Comparison of ENCODE assay signal across 8 cellular contexts in the genomic region with DNA sequence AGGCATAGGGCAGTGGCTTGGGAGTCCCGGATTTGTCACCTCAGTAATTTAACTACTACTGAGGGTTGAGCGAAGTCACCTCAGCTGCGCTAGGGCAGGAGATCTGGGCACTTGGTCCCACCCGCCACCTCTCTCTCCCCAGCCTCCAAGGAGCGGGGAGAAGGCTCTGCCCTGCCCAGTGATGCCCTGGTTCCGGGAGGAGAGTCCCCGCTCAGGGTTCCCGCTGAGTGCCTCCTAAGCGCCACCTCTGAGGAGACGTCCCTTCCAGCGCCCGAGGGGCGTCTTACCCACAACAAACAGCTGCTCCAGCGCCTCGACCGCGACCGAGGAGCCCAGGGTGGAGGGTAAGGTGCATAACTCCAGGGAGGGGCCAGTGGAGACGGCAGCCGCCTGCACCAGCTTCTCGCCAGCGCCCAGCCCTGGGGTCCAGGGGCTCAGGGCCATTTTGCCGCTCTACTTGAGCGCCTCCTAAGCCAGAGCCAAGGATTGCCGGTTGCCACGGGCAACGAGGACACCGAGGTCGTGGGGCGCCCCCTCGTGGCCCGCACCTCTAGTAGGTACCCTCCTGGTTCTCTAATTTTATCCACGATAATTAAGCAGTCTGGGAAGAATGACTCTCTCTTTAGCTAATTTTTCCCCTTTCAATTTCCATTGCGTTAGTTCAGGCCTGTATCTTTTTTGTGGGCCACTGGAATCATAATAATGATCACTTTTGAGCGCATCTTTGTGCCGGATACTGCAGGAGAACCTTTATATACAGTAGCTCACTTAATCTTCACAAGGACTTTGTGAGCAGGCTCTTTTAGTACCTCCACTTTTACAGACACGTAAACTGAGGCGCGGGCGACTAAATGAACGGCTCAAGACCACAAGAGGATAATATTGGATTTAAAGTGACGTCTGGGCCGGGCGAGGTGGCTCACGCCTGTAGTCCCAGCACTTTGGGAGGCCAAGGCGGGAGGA. TPM values are rescaled to one million over a fixed set of nuclear protein-coding genes. Genes with fewer than 3 reads are reported as not detected.
DNase-seq lines count a peak whose midpoint lies in the region; ATAC-seq lines count a peak whose summit lies in the region.

A gene (minus strand): TSS at position 481 of the 963 bp plus-strand sequence. CDS start 37 bp downstream, at position 444.

- peak within 1 kb of the TSS; percentile 83 for H2BK5ac ChIP-seq in neuronal stem cell (ENCODE audit: low read length)

- H4K91ac ChIP-seq in neuronal stem cell (ENCODE audit: low read depth, low read length, poor library complexity): no peak within 1 kb of the TSS

- H2AK5ac ChIP-seq in neuronal stem cell (ENCODE audit: low read depth, low read length): no peak within 1 kb of the TSS

- H3K14ac ChIP-seq in neuronal stem cell (ENCODE audit: low read length): peak within 1 kb of the TSS; percentile 90

- H3K4me1 ChIP-seq in HUES64 (ENCODE audit: insufficient read depth, low read length): no peaks in the 10 kb centered on the region
- H3K4me1 ChIP-seq in neuronal stem cell (ENCODE audit: control insufficient read depth in 2 of 2, insufficient read depth in 1 of 2, low read depth in 1 of 2, low read length in 2 of 2): no peaks in the 10 kb centered on the region
- no peaks in the 10 kb centered on the region for H3K4me1 ChIP-seq in stomach smooth muscle (ENCODE audit: control insufficient read depth, insufficient read depth, low read length)

- peaks cover 3% of the 10 kb centered on the region for H3K27me3 ChIP-seq in HUES64 (ENCODE audit: insufficient read depth, low read length)
- no peaks in the 10 kb centered on the region for H3K27me3 ChIP-seq in neuronal stem cell (ENCODE audit: control insufficient read depth in 3 of 3, insufficient read depth in 3 of 3, low read depth in 1 of 3, low read length in 3 of 3)
- H3K27me3 ChIP-seq in stomach smooth muscle (ENCODE audit: control insufficient read depth in 1 of 2, insufficient read depth in 2 of 2, low read length in 2 of 2): peaks cover 5 to 20% of the 10 kb centered on the region in 2 donors

- DNase-seq in DMS 273 (lab: John Stamatoyannopoulos, UW; ENCODE audit: unreplicated experiment) (peak; percentile 98), RPMI7951 (ENCODE audit: low read depth) (peak; percentile 69), activated gamma-delta T cell (lab: John Stamatoyannopoulos, UW) (peak; percentile 50), germinal center (ENCODE audit: low spot score) (peak; percentile 78), neuronal stem cell (ENCODE audit: low spot score) (peak; percentile 88)

- H3K4me3 ChIP-seq in HUES64 (ENCODE audit: low read length): peak within 1 kb of the TSS; percentile 86
- H3K4me3 ChIP-seq in neuronal stem cell (ENCODE audit: low read length in 2 of 2): peak within 1 kb of the TSS; percentile 14 to 85
- peak within 1 kb of the TSS; percentile 31 to 64 for H3K4me3 ChIP-seq in stomach smooth muscle (ENCODE audit: low read length in 2 of 2)

- peak within 1 kb of the TSS; percentile 98 for H3K18ac ChIP-seq in neuronal stem cell (ENCODE audit: low read length)

- H3K27ac ChIP-seq in HUES64 (ENCODE audit: low read depth, low read length): no peak within 1 kb of the TSS
- no peak within 1 kb of the TSS for H3K27ac ChIP-seq in neuronal stem cell (replicated peaks; ENCODE audit: low read length)
- no peak within 1 kb of the TSS for H3K27ac ChIP-seq in stomach smooth muscle (ENCODE audit: low read length)

- H3K36me3 ChIP-seq in HUES64 (ENCODE audit: insufficient read depth, low read length) (no peaks in the 10 kb centered on the region), neuronal stem cell (replicated peaks in 1 of 2; ENCODE audit: control insufficient read depth in 2 of 2, insufficient read depth in 2 of 2, low read length in 2 of 2) (no peaks in the 10 kb centered on the region), stomach smooth muscle (ENCODE audit: control insufficient read depth in 2 of 2, insufficient read depth in 2 of 2, low read length in 2 of 2) (no peaks in the 10 kb centered on the region)

- H3K79me1 ChIP-seq in neuronal stem cell (ENCODE audit: low read depth, low read length): no peaks in the 10 kb centered on the region

- 23% methylated on average over 46 of the region's 46 CpGs for WGBS in HUES64
- WGBS in neuronal stem cell (ENCODE audit: extremely low coverage in 2 of 2, insufficient read length in 2 of 2, insufficient replicate concordance in 1 of 2), 2 donors: no CpG with 5 or more reads among the region's 46 CpGs

- H3K9ac ChIP-seq in HUES64 (ENCODE audit: low read depth, low read length) (peak within 1 kb of the TSS; percentile 81), neuronal stem cell (ENCODE audit: low read depth, low read length, poor library complexity) (peak within 1 kb of the TSS; percentile 83), stomach smooth muscle (ENCODE audit: low read length in 2 of 2) (no peak within 1 kb of the TSS)

- peak within 1 kb of the TSS; percentile 99 for H2BK15ac ChIP-seq in neuronal stem cell (ENCODE audit: low read length)

- H3K4me2 ChIP-seq in neuronal stem cell (ENCODE audit: insufficient read depth, low read length, poor library complexity, severe bottlenecking): peak within 1 kb of the TSS; percentile 99

- H2BK120ac ChIP-seq in neuronal stem cell (ENCODE audit: low read depth, low read length): no peak within 1 kb of the TSS

- peak; percentile 96 for ATAC-seq in GM21515 (IDR thresholded peaks at IDR 0.05; ENCODE audit: unreplicated experiment)

- no peak within 1 kb of the TSS for H3K4ac ChIP-seq in neuronal stem cell (ENCODE audit: low read length)

- peak within 1 kb of the TSS; percentile 98 for H2BK12ac ChIP-seq in neuronal stem cell (ENCODE audit: low read length)

- peak within 1 kb of the TSS; percentile 90 for H4K8ac ChIP-seq in neuronal stem cell (ENCODE audit: low read depth, low read length)

- peak within 1 kb of the TSS; percentile 39 for H3K23ac ChIP-seq in neuronal stem cell (ENCODE audit: low read depth, low read length, poor library complexity)

- peak within 1 kb of the TSS; percentile 86 for H2AFZ ChIP-seq in neuronal stem cell (ENCODE audit: low read length)

- H3K9me3 ChIP-seq in HUES64 (ENCODE audit: insufficient read depth, low read depth, low read length) (no peaks in the 10 kb centered on the region), neuronal stem cell (replicated peaks in 1 of 2; ENCODE audit: control insufficient read depth in 2 of 2, insufficient read depth in 1 of 2, low read depth in 1 of 2, low read length in 2 of 2) (no peaks in the 10 kb centered on the region), stomach smooth muscle (ENCODE audit: control insufficient read depth in 2 of 2, low read length in 2 of 2) (no peaks in the 10 kb centered on the region)

RNA-seq across cellular contexts. Expression of the gene that starts here (rescaled TPM):
- polyA plus RNA-seq in HUES64 (2013, experiment 1 of 2): not detected
- not detected for polyA plus RNA-seq in HUES64 (2013, experiment 2 of 2)
- total RNA-seq in RPMI7951 (2014; rRNA removed; shearing (Covaris generic)): not detected in 2 replicates
- polyA plus RNA-seq in neuronal stem cell (2013, experiment 1 of 2): 0.81 TPM
- 0.43 TPM for polyA plus RNA-seq in neuronal stem cell (2013, experiment 2 of 2)

Comparison
In these comparisons a context has a peak if more than half of its experiments do, and no peak if none do; other contexts are left out.
1. Peak in DNase-seq in RPMI7951; RNA of the gene not detected or under 1 TPM.
2. H3K9ac ChIP-seq: peak in HUES64 (single experiment) and neuronal stem cell (single experiment); none in stomach smooth muscle (0 of 2).
3. Peak in every context shown above with its lines, with median percentiles within 50 percentile points of each other: DNase-seq and H3K4me3 ChIP-seq.